20 cellular contexts compared by ENCODE assay signal in the genomic region with DNA sequence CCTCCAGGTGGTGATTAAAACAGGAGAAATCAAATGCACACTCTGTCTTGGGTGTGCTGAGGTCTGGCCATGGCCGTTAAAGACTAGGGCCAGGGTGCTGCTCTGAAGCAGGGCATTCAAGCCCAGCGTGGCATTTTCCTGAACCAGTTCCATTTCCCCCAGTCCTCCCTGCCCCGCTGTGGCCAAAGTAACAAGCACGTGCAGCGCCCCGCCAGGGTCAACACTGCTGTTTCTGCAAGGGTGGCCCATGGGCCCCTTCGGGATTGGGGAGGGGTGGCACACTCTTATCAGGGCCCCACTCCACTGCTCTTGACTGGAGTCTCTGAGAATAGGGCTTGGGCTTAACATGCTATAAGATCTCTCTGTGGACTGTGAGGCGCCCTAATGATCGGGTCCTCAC.
"Had no signal": no experiment of that assay in that cellular context is flagged by ENCODE, and none has a peak within 500 bp of the region (broad histone marks: within the 10 kb centered on the region; RNA-seq: fewer than 3 reads in every experiment).

No MANE protein-coding gene starts in this region.

- H3K4me1 Mint-ChIP-seq: activated CD4-positive, alpha-beta T cell treated with anti-CD3 and anti-CD28 coated beads, Interleukin-2, amount 10 ng/mL, durations not matched to agents 7 days and 5 days; neural progenitor cell had no signal

- H3K9me3 ChIP-seq: adrenal gland, pancreas, sigmoid colon, suprapubic skin, transverse colon, uterus had no signal

- H2AFZ ChIP-seq: hepatocyte, neural progenitor cell had no signal

- H3K4me1 ChIP-seq: neural progenitor cell, pancreas, sigmoid colon, transverse colon, uterus had no signal

- H3K4me3 Mint-ChIP-seq: activated CD4-positive, alpha-beta T cell treated with anti-CD3 and anti-CD28 coated beads, Interleukin-2, amount 10 ng/mL, durations not matched to agents 7 days and 5 days; effector memory CD8-positive, alpha-beta T cell; neural progenitor cell; stimulated activated naive CD8-positive, alpha-beta T cell treated with anti-CD3 and anti-CD28 coated beads, Interleukin-15, Interleukin-2, amounts not matched to agents 100 ng/mL and 50 ng/mL, for 24 hours had no signal

- H3K4me3 ChIP-seq: adrenal gland, cardiac muscle cell, hepatocyte, neural progenitor cell, pancreas, sigmoid colon, suprapubic skin, transverse colon, uterus had no signal

- H3K79me2 ChIP-seq: hepatocyte had no signal

- H3K4me2 ChIP-seq: hepatocyte, neural progenitor cell had no signal

- H3K27ac ChIP-seq: adrenal gland, cardiac muscle cell, hepatocyte, neural progenitor cell, pancreas, sigmoid colon, suprapubic skin, transverse colon, uterus had no signal

- H3K27ac Mint-ChIP-seq: activated CD4-positive, alpha-beta T cell treated with anti-CD3 and anti-CD28 coated beads, Interleukin-2, amount 10 ng/mL, durations not matched to agents 7 days and 5 days; neural progenitor cell; stimulated activated naive CD8-positive, alpha-beta T cell treated with anti-CD3 and anti-CD28 coated beads, Interleukin-15, Interleukin-2, amounts not matched to agents 100 ng/mL and 50 ng/mL, for 24 hours had no signal

- H3K36me3 ChIP-seq: neural progenitor cell, uterus had no signal

- H3K9ac ChIP-seq: neural progenitor cell had no signal

- H3K9me3 Mint-ChIP-seq: activated CD4-positive, alpha-beta T cell treated with anti-CD3 and anti-CD28 coated beads, Interleukin-2, amount 10 ng/mL, durations not matched to agents 7 days and 5 days; effector memory CD8-positive, alpha-beta T cell; neural progenitor cell; stimulated activated naive CD8-positive, alpha-beta T cell treated with anti-CD3 and anti-CD28 coated beads, Interleukin-15, Interleukin-2, amounts not matched to agents 100 ng/mL and 50 ng/mL, for 24 hours had no signal

- H3K27me3 Mint-ChIP-seq: activated CD4-positive, alpha-beta T cell treated with anti-CD3 and anti-CD28 coated beads, Interleukin-2, amount 10 ng/mL, durations not matched to agents 7 days and 5 days; effector memory CD8-positive, alpha-beta T cell; stimulated activated naive CD8-positive, alpha-beta T cell treated with anti-CD3 and anti-CD28 coated beads, Interleukin-15, Interleukin-2, amounts not matched to agents 100 ng/mL and 50 ng/mL, for 24 hours had no signal

- ATAC-seq: effector memory CD8-positive, alpha-beta T cell; left lobe of liver; pancreas had no signal

- DNase-seq: activated CD4-positive, alpha-beta T cell treated with anti-CD3 and anti-CD28 coated beads, Interleukin-2, amount 10 ng/mL, durations not matched to agents 7 days and 5 days; activated CD4-positive, CD25-positive, alpha-beta regulatory T cell; activated CD8-positive, alpha-beta memory T cell treated with anti-CD3 and anti-CD28 coated beads, Interleukin-2, amount 50 U/mL, for 48 hours; activated effector memory CD4-positive, alpha-beta T cell treated with anti-CD3 and anti-CD28 coated beads, Interleukin-2, amount 50 U/mL, for 16 hours; activated naive CD4-positive, alpha-beta T cell treated with anti-CD3 and anti-CD28 coated beads, Interleukin-2, amount 50 U/mL, for 16 hours; activated T-cell treated with anti-CD3 and anti-CD28 coated beads, Interleukin-2, amount 50 U/mL, for 48 hours; effector memory CD8-positive, alpha-beta T cell; sigmoid colon; stimulated activated CD4-positive, alpha-beta T cell treated with anti-CD3 and anti-CD28 coated beads, Interleukin-12 subunit alpha, Interleukin-12 subunit beta, amount 100 ng/mL, for 4 hours; T-helper 9 cell; transverse colon; uterus had no signal

- FAIRE-seq: pancreas had no signal

- H3K27me3 ChIP-seq: adrenal gland, cardiac muscle cell, hepatocyte, neural progenitor cell, pancreas, sigmoid colon, suprapubic skin, transverse colon, uterus had no signal
